Comparison of ENCODE assay signal across 1 cellular context in the genomic region with DNA sequence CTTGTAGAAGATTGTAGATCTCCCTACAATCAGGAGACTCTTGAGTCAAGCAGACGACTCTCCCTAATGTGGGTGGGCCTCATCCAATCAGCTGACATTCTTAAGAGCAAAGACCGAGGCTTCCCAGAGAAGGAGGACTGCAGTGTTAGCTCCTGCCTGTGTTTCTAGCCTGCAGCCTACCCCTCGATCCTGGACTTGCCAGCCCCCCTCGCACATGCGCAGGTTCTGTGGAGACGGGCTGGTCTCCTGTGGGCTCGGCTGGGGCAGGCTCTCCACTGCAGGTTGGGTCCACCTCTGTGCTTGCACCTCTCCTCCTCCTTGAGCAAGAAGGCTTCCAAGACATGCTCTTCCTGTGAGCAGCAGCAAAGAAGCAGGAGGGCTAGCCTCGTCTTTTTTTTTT.
TF ChIP-seq lines count a peak whose summit lies in the region.

No MANE protein-coding gene starts in this region.

TF ChIP-seq in H1, 55 proteins besides CTCF, POLR2A, EP300 and RAD21 (continued from another document):
- TF ChIP-seq RNF2 (IDR thresholded peaks at IDR 0.05; ENCODE audit: borderline replicate concordance, low read depth, low read length, missing control alignments, poor library complexity, severe bottlenecking) (no peak), FOSL1 (IDR thresholded peaks at IDR 0.05; ENCODE audit: insufficient read depth, low read depth, low read length) (no peak), POU5F1 (IDR thresholded peaks at IDR 0.05; ENCODE audit: low read depth, low read length) (no peak), CREB1 (IDR thresholded peaks at IDR 0.05) (no peak)
- TF ChIP-seq, protein P1, sequence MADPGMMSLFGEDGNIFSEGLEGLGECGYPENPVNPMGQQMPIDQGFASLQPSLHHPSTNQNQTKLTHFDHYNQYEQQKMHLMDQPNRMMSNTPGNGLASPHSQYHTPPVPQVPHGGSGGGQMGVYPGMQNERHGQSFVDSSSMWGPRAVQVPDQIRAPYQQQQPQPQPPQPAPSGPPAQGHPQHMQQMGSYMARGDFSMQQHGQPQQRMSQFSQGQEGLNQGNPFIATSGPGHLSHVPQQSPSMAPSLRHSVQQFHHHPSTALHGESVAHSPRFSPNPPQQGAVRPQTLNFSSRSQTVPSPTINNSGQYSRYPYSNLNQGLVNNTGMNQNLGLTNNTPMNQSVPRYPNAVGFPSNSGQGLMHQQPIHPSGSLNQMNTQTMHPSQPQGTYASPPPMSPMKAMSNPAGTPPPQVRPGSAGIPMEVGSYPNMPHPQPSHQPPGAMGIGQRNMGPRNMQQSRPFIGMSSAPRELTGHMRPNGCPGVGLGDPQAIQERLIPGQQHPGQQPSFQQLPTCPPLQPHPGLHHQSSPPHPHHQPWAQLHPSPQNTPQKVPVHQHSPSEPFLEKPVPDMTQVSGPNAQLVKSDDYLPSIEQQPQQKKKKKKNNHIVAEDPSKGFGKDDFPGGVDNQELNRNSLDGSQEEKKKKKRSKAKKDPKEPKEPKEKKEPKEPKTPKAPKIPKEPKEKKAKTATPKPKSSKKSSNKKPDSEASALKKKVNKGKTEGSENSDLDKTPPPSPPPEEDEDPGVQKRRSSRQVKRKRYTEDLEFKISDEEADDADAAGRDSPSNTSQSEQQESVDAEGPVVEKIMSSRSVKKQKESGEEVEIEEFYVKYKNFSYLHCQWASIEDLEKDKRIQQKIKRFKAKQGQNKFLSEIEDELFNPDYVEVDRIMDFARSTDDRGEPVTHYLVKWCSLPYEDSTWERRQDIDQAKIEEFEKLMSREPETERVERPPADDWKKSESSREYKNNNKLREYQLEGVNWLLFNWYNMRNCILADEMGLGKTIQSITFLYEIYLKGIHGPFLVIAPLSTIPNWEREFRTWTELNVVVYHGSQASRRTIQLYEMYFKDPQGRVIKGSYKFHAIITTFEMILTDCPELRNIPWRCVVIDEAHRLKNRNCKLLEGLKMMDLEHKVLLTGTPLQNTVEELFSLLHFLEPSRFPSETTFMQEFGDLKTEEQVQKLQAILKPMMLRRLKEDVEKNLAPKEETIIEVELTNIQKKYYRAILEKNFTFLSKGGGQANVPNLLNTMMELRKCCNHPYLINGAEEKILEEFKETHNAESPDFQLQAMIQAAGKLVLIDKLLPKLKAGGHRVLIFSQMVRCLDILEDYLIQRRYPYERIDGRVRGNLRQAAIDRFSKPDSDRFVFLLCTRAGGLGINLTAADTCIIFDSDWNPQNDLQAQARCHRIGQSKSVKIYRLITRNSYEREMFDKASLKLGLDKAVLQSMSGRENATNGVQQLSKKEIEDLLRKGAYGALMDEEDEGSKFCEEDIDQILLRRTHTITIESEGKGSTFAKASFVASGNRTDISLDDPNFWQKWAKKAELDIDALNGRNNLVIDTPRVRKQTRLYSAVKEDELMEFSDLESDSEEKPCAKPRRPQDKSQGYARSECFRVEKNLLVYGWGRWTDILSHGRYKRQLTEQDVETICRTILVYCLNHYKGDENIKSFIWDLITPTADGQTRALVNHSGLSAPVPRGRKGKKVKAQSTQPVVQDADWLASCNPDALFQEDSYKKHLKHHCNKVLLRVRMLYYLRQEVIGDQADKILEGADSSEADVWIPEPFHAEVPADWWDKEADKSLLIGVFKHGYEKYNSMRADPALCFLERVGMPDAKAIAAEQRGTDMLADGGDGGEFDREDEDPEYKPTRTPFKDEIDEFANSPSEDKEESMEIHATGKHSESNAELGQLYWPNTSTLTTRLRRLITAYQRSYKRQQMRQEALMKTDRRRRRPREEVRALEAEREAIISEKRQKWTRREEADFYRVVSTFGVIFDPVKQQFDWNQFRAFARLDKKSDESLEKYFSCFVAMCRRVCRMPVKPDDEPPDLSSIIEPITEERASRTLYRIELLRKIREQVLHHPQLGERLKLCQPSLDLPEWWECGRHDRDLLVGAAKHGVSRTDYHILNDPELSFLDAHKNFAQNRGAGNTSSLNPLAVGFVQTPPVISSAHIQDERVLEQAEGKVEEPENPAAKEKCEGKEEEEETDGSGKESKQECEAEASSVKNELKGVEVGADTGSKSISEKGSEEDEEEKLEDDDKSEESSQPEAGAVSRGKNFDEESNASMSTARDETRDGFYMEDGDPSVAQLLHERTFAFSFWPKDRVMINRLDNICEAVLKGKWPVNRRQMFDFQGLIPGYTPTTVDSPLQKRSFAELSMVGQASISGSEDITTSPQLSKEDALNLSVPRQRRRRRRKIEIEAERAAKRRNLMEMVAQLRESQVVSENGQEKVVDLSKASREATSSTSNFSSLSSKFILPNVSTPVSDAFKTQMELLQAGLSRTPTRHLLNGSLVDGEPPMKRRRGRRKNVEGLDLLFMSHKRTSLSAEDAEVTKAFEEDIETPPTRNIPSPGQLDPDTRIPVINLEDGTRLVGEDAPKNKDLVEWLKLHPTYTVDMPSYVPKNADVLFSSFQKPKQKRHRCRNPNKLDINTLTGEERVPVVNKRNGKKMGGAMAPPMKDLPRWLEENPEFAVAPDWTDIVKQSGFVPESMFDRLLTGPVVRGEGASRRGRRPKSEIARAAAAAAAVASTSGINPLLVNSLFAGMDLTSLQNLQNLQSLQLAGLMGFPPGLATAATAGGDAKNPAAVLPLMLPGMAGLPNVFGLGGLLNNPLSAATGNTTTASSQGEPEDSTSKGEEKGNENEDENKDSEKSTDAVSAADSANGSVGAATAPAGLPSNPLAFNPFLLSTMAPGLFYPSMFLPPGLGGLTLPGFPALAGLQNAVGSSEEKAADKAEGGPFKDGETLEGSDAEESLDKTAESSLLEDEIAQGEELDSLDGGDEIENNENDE (IDR thresholded peaks at IDR 0.05; ENCODE audit: insufficient replicate concordance, low read length), result no peak
TF ChIP-seq in H1: peak in this region for 0.
